Comparison of ENCODE assay signal across 2 cellular contexts in the genomic region with DNA sequence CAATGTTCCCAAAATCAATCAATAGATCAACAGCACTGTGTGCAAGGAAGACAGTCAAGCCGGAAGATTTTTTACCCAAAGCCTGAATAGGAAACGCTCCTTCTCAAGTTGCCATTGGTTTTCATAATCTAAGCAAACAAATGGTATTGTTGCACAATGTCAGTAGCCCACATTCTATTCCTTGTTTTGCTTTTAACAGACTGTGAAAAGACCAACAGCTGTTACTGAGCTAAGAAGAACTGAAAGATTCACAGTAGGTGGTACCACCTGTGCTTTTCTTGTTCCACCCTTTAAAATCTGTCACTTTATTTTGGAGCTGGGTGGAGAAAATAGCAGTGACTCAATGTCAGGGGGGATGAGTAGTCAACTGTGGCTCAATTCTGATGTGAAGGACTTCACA.
TF ChIP-seq lines count a peak whose summit lies in the region.

No MANE protein-coding gene starts in this region.

TF ChIP-seq in HepG2, 621 proteins besides CTCF, POLR2A, EP300 and RAD21 (continues in another document):
- TF ChIP-seq GABPA (IDR thresholded peaks at IDR 0.05; ENCODE audit: low read depth, low read length) (no peak), GABPA (CRISPR knock-in tag; IDR thresholded peaks at IDR 0.05; ENCODE audit: low read depth) (0 out of 2 replicates have a peak, but pooled peaks have one; percentile 12), SNAPC4 (CRISPR knock-in tag; IDR thresholded peaks at IDR 0.05) (no peak), ZNF343 (CRISPR knock-in tag; IDR thresholded peaks at IDR 0.05) (no peak), ZNF660 (CRISPR knock-in tag; IDR thresholded peaks at IDR 0.05; ENCODE audit: borderline replicate concordance, low read depth) (no peak), THAP9 (CRISPR knock-in tag; IDR thresholded peaks at IDR 0.05; ENCODE audit: borderline replicate concordance) (no peak), CEBPB (IDR thresholded peaks at IDR 0.05; ENCODE audit: borderline replicate concordance, low read depth, low read length) (peak; percentile 89), TEAD2 (CRISPR knock-in tag; IDR thresholded peaks at IDR 0.05) (no peak), CEBPG (CRISPR knock-in tag; IDR thresholded peaks at IDR 0.05) (peak; percentile 74), ZNF580 (CRISPR knock-in tag; IDR thresholded peaks at IDR 0.05; ENCODE audit: borderline replicate concordance, low read depth) (no peak), MEF2D (CRISPR knock-in tag; IDR thresholded peaks at IDR 0.05) (no peak)
- TF ChIP-seq, protein P1, sequence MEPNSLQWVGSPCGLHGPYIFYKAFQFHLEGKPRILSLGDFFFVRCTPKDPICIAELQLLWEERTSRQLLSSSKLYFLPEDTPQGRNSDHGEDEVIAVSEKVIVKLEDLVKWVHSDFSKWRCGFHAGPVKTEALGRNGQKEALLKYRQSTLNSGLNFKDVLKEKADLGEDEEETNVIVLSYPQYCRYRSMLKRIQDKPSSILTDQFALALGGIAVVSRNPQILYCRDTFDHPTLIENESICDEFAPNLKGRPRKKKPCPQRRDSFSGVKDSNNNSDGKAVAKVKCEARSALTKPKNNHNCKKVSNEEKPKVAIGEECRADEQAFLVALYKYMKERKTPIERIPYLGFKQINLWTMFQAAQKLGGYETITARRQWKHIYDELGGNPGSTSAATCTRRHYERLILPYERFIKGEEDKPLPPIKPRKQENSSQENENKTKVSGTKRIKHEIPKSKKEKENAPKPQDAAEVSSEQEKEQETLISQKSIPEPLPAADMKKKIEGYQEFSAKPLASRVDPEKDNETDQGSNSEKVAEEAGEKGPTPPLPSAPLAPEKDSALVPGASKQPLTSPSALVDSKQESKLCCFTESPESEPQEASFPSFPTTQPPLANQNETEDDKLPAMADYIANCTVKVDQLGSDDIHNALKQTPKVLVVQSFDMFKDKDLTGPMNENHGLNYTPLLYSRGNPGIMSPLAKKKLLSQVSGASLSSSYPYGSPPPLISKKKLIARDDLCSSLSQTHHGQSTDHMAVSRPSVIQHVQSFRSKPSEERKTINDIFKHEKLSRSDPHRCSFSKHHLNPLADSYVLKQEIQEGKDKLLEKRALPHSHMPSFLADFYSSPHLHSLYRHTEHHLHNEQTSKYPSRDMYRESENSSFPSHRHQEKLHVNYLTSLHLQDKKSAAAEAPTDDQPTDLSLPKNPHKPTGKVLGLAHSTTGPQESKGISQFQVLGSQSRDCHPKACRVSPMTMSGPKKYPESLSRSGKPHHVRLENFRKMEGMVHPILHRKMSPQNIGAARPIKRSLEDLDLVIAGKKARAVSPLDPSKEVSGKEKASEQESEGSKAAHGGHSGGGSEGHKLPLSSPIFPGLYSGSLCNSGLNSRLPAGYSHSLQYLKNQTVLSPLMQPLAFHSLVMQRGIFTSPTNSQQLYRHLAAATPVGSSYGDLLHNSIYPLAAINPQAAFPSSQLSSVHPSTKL (CRISPR knock-in tag; IDR thresholded peaks at IDR 0.05): 0 out of 2 replicates have a peak, but pooled peaks have one; percentile 45

TF ChIP-seq in H1, 55 proteins besides CTCF, POLR2A, EP300 and RAD21:
- TF ChIP-seq CEBPB (IDR thresholded peaks at IDR 0.05; ENCODE audit: low read depth, low read length) (peak; percentile 95), SIN3A (conservative IDR thresholded peaks at IDR 0.05 in 1 of 2, IDR thresholded peaks at IDR 0.05 in 1 of 2; ENCODE audit: low read depth in 1 of 2, low read length in 2 of 2) (peak; percentile 62 to 80; a peak in 1 of 4 replicates), TCF12 (IDR thresholded peaks at IDR 0.05; ENCODE audit: low read depth, low read length) (peak; percentile 63; the same call in 1 of the 2 replicates), TBP (IDR thresholded peaks at IDR 0.05; ENCODE audit: low read depth, low read length) (no peak), HDAC6 (IDR thresholded peaks at IDR 0.05; ENCODE audit: low read depth, low read length) (no peak), BRCA1 (IDR thresholded peaks at IDR 0.05; ENCODE audit: low read depth, low read length) (no peak)
